ENCODE assay signal across 8 cellular contexts in genomic region chr19:2096543-2097329, GRCh38. TPM values are rescaled to one million over a fixed set of nuclear protein-coding genes. Genes with fewer than 3 reads are reported as not detected.
DNase-seq lines count a peak whose midpoint lies in the region; ATAC-seq lines count a peak whose summit lies in the region.

Gene IZUMO4, plus strand, starts transcription at chr19:2096915. Its CDS starts 31 bp downstream, at chr19:2096946.

- peak; percentile 96 for DNase-seq in COLO829 (ENCODE audit: low spot score)
- DNase-seq in HT1080 (ENCODE audit: low read depth): peak; percentile 92
- DNase-seq in NK-92 treated with Interleukin-12 subunit alpha and Interleukin-12 subunit beta, amount 100 ng/mL, for 24 hours (lab: John Stamatoyannopoulos, UW): peak; percentile 99
- peak; percentile 99 to 100 (median 99) for DNase-seq in activated CD8-positive, alpha-beta memory T cell treated with anti-CD3 and anti-CD28 coated beads for 48 hours (ENCODE audit: low read depth in 2 of 3, low spot score in 2 of 3)
- DNase-seq in effector memory CD8-positive, alpha-beta T cell: peak; percentile 99
- peak; percentile 95 for DNase-seq in mesenchymal stem cell
- DNase-seq in stimulated activated CD8-positive, alpha-beta memory T cell treated with anti-CD3 and anti-CD28 coated beads, Interleukin-12 subunit alpha, Interleukin-12 subunit beta, amount 100 ng/mL, for 4 hours (ENCODE audit: low read depth): peak; percentile 100

- H2BK15ac ChIP-seq in mesenchymal stem cell (ENCODE audit: low read depth, poor library complexity, severe bottlenecking): peak within 1 kb of the TSS; percentile 100

- H3K4ac ChIP-seq in mesenchymal stem cell (ENCODE audit: low read depth in 1 of 2, low read length in 2 of 2): peak within 1 kb of the TSS in 1 of 2 experiments; percentile 66

- H3K27ac ChIP-seq in mesenchymal stem cell (ENCODE audit: low read length, poor library complexity, severe bottlenecking): peak within 1 kb of the TSS; percentile 67

- peak within 1 kb of the TSS; percentile 99 for H3K4me3 Mint-ChIP-seq in effector memory CD8-positive, alpha-beta T cell

- H2BK5ac ChIP-seq in mesenchymal stem cell (ENCODE audit: low read depth, low read length, poor library complexity, severe bottlenecking): peak within 1 kb of the TSS; percentile 84

- peak within 1 kb of the TSS; percentile 91 for H3K9ac ChIP-seq in mesenchymal stem cell (ENCODE audit: low read length)

- peaks cover 40 to 46% of the 10 kb centered on the region in 2 experiments for H3K36me3 ChIP-seq in mesenchymal stem cell (ENCODE audit: control insufficient read depth in 1 of 2, insufficient read depth in 2 of 2, low read depth in 1 of 2, low read length in 2 of 2)

- H3K4me3 ChIP-seq in mesenchymal stem cell (ENCODE audit: insufficient read depth in 1 of 2, low read depth in 1 of 2, low read length in 2 of 2): peak within 1 kb of the TSS; percentile 79

- peak within 1 kb of the TSS in 1 of 2 experiments; percentile 76 for H3K14ac ChIP-seq in mesenchymal stem cell (ENCODE audit: low read length in 2 of 2)

- H3K23ac ChIP-seq in mesenchymal stem cell (ENCODE audit: low read length in 2 of 2): peak within 1 kb of the TSS in 1 of 2 experiments; percentile 66

- peaks cover 58% of the 10 kb centered on the region for H3K36me3 Mint-ChIP-seq in effector memory CD8-positive, alpha-beta T cell (ENCODE audit: insufficient read depth)

- H2BK120ac ChIP-seq in mesenchymal stem cell (ENCODE audit: low read depth, low read length): peak within 1 kb of the TSS; percentile 98

- peak; percentile 44 for ATAC-seq in GM21367 (IDR thresholded peaks at IDR 0.05; ENCODE audit: unreplicated experiment)
- ATAC-seq in effector memory CD8-positive, alpha-beta T cell (replicated peaks): peak; percentile 80

- H3K9me3 ChIP-seq in mesenchymal stem cell (ENCODE audit: control insufficient read depth, low read length): no peaks in the 10 kb centered on the region

- peaks cover 24% of the 10 kb centered on the region for H3K4me1 ChIP-seq in mesenchymal stem cell (ENCODE audit: control insufficient read depth, insufficient read depth, low read depth, low read length)

- H3K9me3 Mint-ChIP-seq in effector memory CD8-positive, alpha-beta T cell: no peaks in the 10 kb centered on the region

- peaks cover 22 to 29% of the 10 kb centered on the region in 2 donors for H3K4me1 Mint-ChIP-seq in effector memory CD8-positive, alpha-beta T cell (ENCODE audit: low read depth in 2 of 2)

- H3K79me1 ChIP-seq in mesenchymal stem cell (replicated peaks; ENCODE audit: low read length, poor library complexity, severe bottlenecking): peaks cover 10% of the 10 kb centered on the region

- H3K18ac ChIP-seq in mesenchymal stem cell (ENCODE audit: low read depth in 1 of 2, low read length in 2 of 2): peak within 1 kb of the TSS; percentile 85 to 87

- H3K4me2 ChIP-seq in mesenchymal stem cell (ENCODE audit: low read length, poor library complexity, severe bottlenecking): peak within 1 kb of the TSS; percentile 93

- H3K27me3 Mint-ChIP-seq in effector memory CD8-positive, alpha-beta T cell: no peaks in the 10 kb centered on the region

- peak within 1 kb of the TSS; percentile 97 for H4K8ac ChIP-seq in mesenchymal stem cell (ENCODE audit: low read length)

- H2AK5ac ChIP-seq in mesenchymal stem cell (ENCODE audit: low read length, severe bottlenecking): no peak within 1 kb of the TSS

- peak within 1 kb of the TSS; percentile 95 to 96 for H3K27ac Mint-ChIP-seq in effector memory CD8-positive, alpha-beta T cell

- H4K91ac ChIP-seq in mesenchymal stem cell (ENCODE audit: low read length): peak within 1 kb of the TSS; percentile 92

- no peaks in the 10 kb centered on the region for H3K27me3 ChIP-seq in mesenchymal stem cell (ENCODE audit: control insufficient read depth in 1 of 2, insufficient read depth in 1 of 2, low read length in 2 of 2)

- peak within 1 kb of the TSS; percentile 32 for H2AFZ ChIP-seq in mesenchymal stem cell (ENCODE audit: low read depth, low read length)

- 6% methylated on average over 49 of the region's 71 CpGs for WGBS in mesenchymal stem cell

- no peak within 1 kb of the TSS for H2BK12ac ChIP-seq in mesenchymal stem cell (ENCODE audit: low read length in 2 of 2)

RNA-seq across cellular contexts. Expression of gene IZUMO4, which starts in this region (rescaled TPM):
- total RNA-seq in HT1080 (2014; rRNA removed; shearing (Covaris generic)): 1.7 and 2.8 TPM in 2 replicates
- 0.93 and 2.0 TPM in 2 replicates for polyA plus RNA-seq in HT1080 (2015; cell fraction: cytosol; rRNA removed)
- 9.6 and 12.8 TPM in 2 replicates for polyA plus RNA-seq in HT1080 (2015; cell fraction: nucleus; rRNA removed)
- 2.2 TPM for polyA plus RNA-seq in mesenchymal stem cell (2013, experiment 1 of 2)
- 2.1 TPM for polyA plus RNA-seq in mesenchymal stem cell (2013, experiment 2 of 2)

Comparison
In these comparisons a context has a peak if more than half of its experiments do, and no peak if none do; other contexts are left out.
1. Peak in every context shown above with its lines: DNase-seq, ATAC-seq, H3K4me3 ChIP-seq and H3K27ac ChIP-seq.